Comparison of ENCODE assay signal across 8 cellular contexts in genomic region chr14:77025744-77026165, GRCh38. TPM values are rescaled to one million over a fixed set of nuclear protein-coding genes. Genes with fewer than 3 reads are reported as not detected.
DNase-seq lines count a peak whose midpoint lies in the region; ATAC-seq, FAIRE-seq and TF ChIP-seq lines count a peak whose summit lies in the region.

No MANE protein-coding gene starts in this region.

- TF ChIP-seq EP300 in esophagus muscularis mucosa (IDR thresholded peaks at IDR 0.05), result no peak

- peaks cover 82% of the 10 kb centered on the region for H3K79me2 ChIP-seq in PC-3 (ENCODE audit: low read length)

- H3K4me2 ChIP-seq in PC-3 (ENCODE audit: low read length), result peak overlapping the region; percentile 91

- POLR2A ChIA-PET in PC-3 (lab: Charles Lee; ENCODE audit: unreplicated experiment), result no interaction called here

- H3K4me3 ChIP-seq in PC-3 (ENCODE audit: low read length) (peak overlapping the region; percentile 99), esophagus muscularis mucosa (peak overlapping the region; percentile 79 to 93 (median 86)), pancreas (peak overlapping the region; percentile 81 to 93 (median 86))

- in situ Hi-C loops in Caki2 (cut with HindIII; ENCODE audit: low pct_unique_long_range_greater_than_20kb, low sequenced_read_pairs), result no loop called here

- H3F3A ChIP-seq in PC-3 (ENCODE audit: low read length, unreplicated experiment), result peaks cover 6% of the 10 kb centered on the region

- H4K20me1 ChIP-seq in PC-3 (ENCODE audit: low read length), result peaks cover 43% of the 10 kb centered on the region

- H3K9ac ChIP-seq in PC-3 (ENCODE audit: low read length), result peak overlapping the region; percentile 95

- no peak overlapping the region for H2AFZ ChIP-seq in PC-3 (ENCODE audit: low read length)

- CTCF ChIA-PET in PC-3 (lab: Charles Lee), result interaction anchor here (0.7 kb wide), 1 partner anchor 43 kb away, joined by 4 read pairs; no protein-coding TSS in a partner anchor

- peaks cover 39% of the 10 kb centered on the region for H3K4me1 ChIP-seq in PC-3 (ENCODE audit: insufficient read depth, low read length)
- peaks cover 62 to 72% (median 70%) of the 10 kb centered on the region in 4 donors for H3K4me1 ChIP-seq in esophagus muscularis mucosa
- H3K4me1 ChIP-seq in pancreas, result peaks cover 26 to 46% (median 38%) of the 10 kb centered on the region in 3 donors

- TF ChIP-seq CTCF in PC-3 (conservative IDR thresholded peaks at IDR 0.05; ENCODE audit: low read depth, low read length) (no peak), esophagus muscularis mucosa (IDR thresholded peaks at IDR 0.05) (no peak), pancreas (IDR thresholded peaks at IDR 0.05) (no peak), GM10266 (IDR thresholded peaks at IDR 0.05; ENCODE audit: control insufficient read depth, insufficient read depth, low read depth, missing control alignments) (no peak)

- H3K9me2 ChIP-seq in PC-3 (replicated peaks; ENCODE audit: low read length), result no peaks in the 10 kb centered on the region

- FAIRE-seq in pancreas (lab: Jason Lieb, UNC), result no peak

- WGBS in esophagus muscularis mucosa, result 1% methylated on average over 12 of the region's 42 CpGs
- WGBS in pancreas, 2 donors, result 6 to 16% methylated on average over 25 to 42 of the region's 42 CpGs

- no TSS peak for BruUV-seq in PC-3 (replicated peaks; lab: Mats Ljungman, UMichigan)

- peaks cover 25% of the 10 kb centered on the region for H3K36me3 ChIP-seq in PC-3 (ENCODE audit: low read depth, low read length)
- peaks cover 0 to 27% (median 12%) of the 10 kb centered on the region in 4 donors for H3K36me3 ChIP-seq in esophagus muscularis mucosa
- no peaks in the 10 kb centered on the region for H3K36me3 ChIP-seq in pancreas

- ATAC-seq in PC-3 (no peak), pancreas (no peak), HG03280 (IDR thresholded peaks at IDR 0.05; ENCODE audit: unreplicated experiment) (no peak)

- peak overlapping the region; percentile 91 for H3K27ac ChIP-seq in PC-3 (ENCODE audit: low read length)
- peak overlapping the region; percentile 98 to 100 (median 100) for H3K27ac ChIP-seq in esophagus muscularis mucosa (replicated peaks in 1 of 4)
- H3K27ac ChIP-seq in pancreas, result peak overlapping the region; percentile 99 to 100 (median 100)

- TF ChIP-seq POLR2A in esophagus muscularis mucosa (IDR thresholded peaks at IDR 0.05; ENCODE audit: low read depth), result no peak

- H3K27me3 ChIP-seq in PC-3 (ENCODE audit: low read length), result no peaks in the 10 kb centered on the region
- no peaks in the 10 kb centered on the region for H3K27me3 ChIP-seq in esophagus muscularis mucosa
- H3K27me3 ChIP-seq in pancreas, result no peaks in the 10 kb centered on the region

- H3K9me3 ChIP-seq in PC-3 (ENCODE audit: low read length) (no peaks in the 10 kb centered on the region), esophagus muscularis mucosa (no peaks in the 10 kb centered on the region), pancreas (no peaks in the 10 kb centered on the region)

- intact Hi-C loops in PC-3 (cut with micrococcal nuclease) (no loop called here), esophagus muscularis mucosa (cut with DNase I) (loop anchor here (5.0 kb wide), 2 partner anchors 68 to 108 kb away; no protein-coding TSS in a partner anchor), pancreas (cut with DNase I) (loop anchor here in 1 of 3 donors (10.0 kb wide), 1 partner anchor 71 kb away; no protein-coding TSS in a partner anchor)

- peak; percentile 29 for DNase-seq in Caki2 (ENCODE audit: low read depth)
- DNase-seq in PC-3, result no peak
- DNase-seq in esophagus muscularis mucosa (ENCODE audit: extremely low spot score), result no peak
- DNase-seq in pancreas, result peak in 2 of 6 donors; percentile 62 to 84
- DNase-seq in SHP77 treated with DMSO at 0.1 percent for 48 hours (lab: John Stamatoyannopoulos, UW), result no peak
- DNase-seq in cerebellar nuclear complex (lab: John Stamatoyannopoulos, UW), result no peak
- DNase-seq in GM10266 (ENCODE audit: extremely low spot score), result no peak

RNA-seq across cellular contexts. Expression of gene IRF2BPL, which starts 2.8 kb away (rescaled TPM):
- 45.8 and 55.8 TPM in 2 replicates for total RNA-seq in Caki2 (2014; rRNA removed; shearing (Covaris generic); ENCODE audit: low replicate concordance)
- 113 and 146 TPM in 2 replicates for total RNA-seq in PC-3 (2014; rRNA removed)
- 100 to 1,000 TPM in 1 of 4 donors, 10 to 100 TPM in 3; 58.6 to 105 (median 98.4) TPM for total RNA-seq in esophagus muscularis mucosa
- 10 to 100 TPM; 15.4 to 32.2 (median 25.5) TPM for total RNA-seq in pancreas
- 10 to 100 TPM in 1 of 2 donors, 1 to 10 TPM in 1; 6.2 to 13.7 TPM for polyA plus RNA-seq in pancreas
